ENCODE assay signal across 8 cellular contexts in genomic region chr17:79992657-79993389, GRCh38. TPM values are rescaled to one million over a fixed set of nuclear protein-coding genes. Genes with fewer than 3 reads are reported as not detected.
A peak's percentile ranks its signal among the peaks of the same experiment; 100 is the strongest.
DNase-seq lines count a peak whose midpoint lies in the region; ATAC-seq and TF ChIP-seq lines count a peak whose summit lies in the region.

No MANE protein-coding gene starts in this region.

- H3K27ac Mint-ChIP-seq in natural killer cell treated with Interleukin-12 subunit alpha and Interleukin-12 subunit beta and Interleukin-15 and Interleukin-18, amount 100 ng/mL, for 72 hours = peak overlapping the region; percentile 60 to 89

- peaks cover 50% of the 10 kb centered on the region for H3K4me1 ChIP-seq in Loucy (ENCODE audit: insufficient read depth, low read length, poor library complexity, severe bottlenecking)
- H3K4me1 ChIP-seq in colonic mucosa = peaks cover 42% of the 10 kb centered on the region
- H3K4me1 ChIP-seq in upper lobe of right lung = peaks cover 34% of the 10 kb centered on the region

- no peak for ATAC-seq in natural killer cell treated with Interleukin-12 subunit alpha and Interleukin-12 subunit beta and Interleukin-15 and Interleukin-18, amount 100 ng/mL, for 72 hours
- ATAC-seq in GM19397 (IDR thresholded peaks at IDR 0.05; ENCODE audit: unreplicated experiment) (no peak), upper lobe of right lung (no peak), HG02870 (IDR thresholded peaks at IDR 0.05; ENCODE audit: unreplicated experiment) (no peak), GM18505 (IDR thresholded peaks at IDR 0.05; ENCODE audit: unreplicated experiment) (no peak)

- no peaks in the 10 kb centered on the region for H4K20me1 ChIP-seq in Loucy (ENCODE audit: insufficient read depth, low read length, poor library complexity, severe bottlenecking)

- H3K4me3 ChIP-seq in Loucy (ENCODE audit: low read length, poor library complexity, severe bottlenecking) = peak overlapping the region; percentile 86
- H3K4me3 ChIP-seq in colonic mucosa = peak overlapping the region; percentile 35
- H3K4me3 ChIP-seq in upper lobe of right lung = no peak overlapping the region

- H3F3A ChIP-seq in Loucy (ENCODE audit: low read depth) = peaks cover 17% of the 10 kb centered on the region

- peaks cover 25 to 32% of the 10 kb centered on the region in 2 donors for H3K4me1 Mint-ChIP-seq in natural killer cell treated with Interleukin-12 subunit alpha and Interleukin-12 subunit beta and Interleukin-15 and Interleukin-18, amount 100 ng/mL, for 72 hours (ENCODE audit: low read depth in 2 of 2)

- intact Hi-C loops in colonic mucosa (cut with DNase I) = loop anchor here (5.0 kb wide), 1 partner anchor 251 kb away; no protein-coding TSS in a partner anchor
- intact Hi-C loops in upper lobe of right lung (cut with DNase I) = no loop called here

- TF ChIP-seq CTCF in Loucy (conservative IDR thresholded peaks at IDR 0.05; ENCODE audit: low read length) (no peak), colonic mucosa (IDR thresholded peaks at IDR 0.05) (no peak), upper lobe of right lung (IDR thresholded peaks at IDR 0.05) (no peak)

- DNase-seq in COLO668 (lab: John Stamatoyannopoulos, UW; ENCODE audit: unreplicated experiment) (peak; percentile 43), colonic mucosa (no peak), upper lobe of right lung (no peak)
- DNase-seq in natural killer cell treated with Interleukin-12 subunit alpha and Interleukin-12 subunit beta and Interleukin-15 and Interleukin-18, amount 100 ng/mL, for 72 hours (ENCODE audit: low spot score) = no peak

- H2AFZ ChIP-seq in Loucy (ENCODE audit: low read length) = peak overlapping the region; percentile 69

- peak overlapping the region; percentile 56 for H3K27ac ChIP-seq in colonic mucosa
- no peak overlapping the region for H3K27ac ChIP-seq in upper lobe of right lung

- H3K27me3 ChIP-seq in Loucy (ENCODE audit: insufficient read depth, low read length, poor library complexity, severe bottlenecking) (no peaks in the 10 kb centered on the region), colonic mucosa (no peaks in the 10 kb centered on the region), upper lobe of right lung (no peaks in the 10 kb centered on the region)

- H3K9me3 Mint-ChIP-seq in natural killer cell treated with Interleukin-12 subunit alpha and Interleukin-12 subunit beta and Interleukin-15 and Interleukin-18, amount 100 ng/mL, for 72 hours = no peaks in the 10 kb centered on the region

- H3K4me2 ChIP-seq in Loucy (ENCODE audit: low read depth, low read length, poor library complexity, severe bottlenecking) = peak overlapping the region; percentile 88

- no peaks in the 10 kb centered on the region for H3K9me2 ChIP-seq in Loucy (replicated peaks; ENCODE audit: low read depth, low read length)

- no peaks in the 10 kb centered on the region for H3K36me3 Mint-ChIP-seq in natural killer cell treated with Interleukin-12 subunit alpha and Interleukin-12 subunit beta and Interleukin-15 and Interleukin-18, amount 100 ng/mL, for 72 hours

- TF ChIP-seq POLR2A in GM18505 (IDR thresholded peaks at IDR 0.05; ENCODE audit: borderline replicate concordance, extremely low read depth, insufficient read depth, insufficient read length) = no peak

- H3K36me3 ChIP-seq in Loucy (ENCODE audit: insufficient read depth, low read length) = no peaks in the 10 kb centered on the region
- no peaks in the 10 kb centered on the region for H3K36me3 ChIP-seq in colonic mucosa
- no peaks in the 10 kb centered on the region for H3K36me3 ChIP-seq in upper lobe of right lung

- H3K9ac ChIP-seq in Loucy (ENCODE audit: low read depth, low read length, poor library complexity, severe bottlenecking) = peak overlapping the region; percentile 85
- H3K9ac ChIP-seq in colonic mucosa (ENCODE audit: low read depth in 2 of 2, low read length in 2 of 2) = peak overlapping the region; percentile 28 to 66

- peaks cover 5 to 12% of the 10 kb centered on the region in 2 donors for H3K27me3 Mint-ChIP-seq in natural killer cell treated with Interleukin-12 subunit alpha and Interleukin-12 subunit beta and Interleukin-15 and Interleukin-18, amount 100 ng/mL, for 72 hours

- no peaks in the 10 kb centered on the region; the same call in 1 of the 2 replicates for H3K79me2 ChIP-seq in Loucy (ENCODE audit: insufficient read depth, low read length)

- no peaks in the 10 kb centered on the region for H3K9me3 ChIP-seq in Loucy (ENCODE audit: insufficient read depth, low read depth, low read length)
- no peaks in the 10 kb centered on the region for H3K9me3 ChIP-seq in colonic mucosa
- no peaks in the 10 kb centered on the region for H3K9me3 ChIP-seq in upper lobe of right lung

- H3K4me3 Mint-ChIP-seq in natural killer cell treated with Interleukin-12 subunit alpha and Interleukin-12 subunit beta and Interleukin-15 and Interleukin-18, amount 100 ng/mL, for 72 hours = peak overlapping the region; percentile 76

RNA-seq across cellular contexts. Expression of gene TBC1D16, which starts 42.8 kb away (rescaled TPM):
- total RNA-seq in colonic mucosa (10 to 100 TPM; 14.4 to 19.8 TPM), upper lobe of right lung (21.7 TPM)
- 1 to 10 TPM; 1.1 to 3.2 TPM for total RNA-seq in natural killer cell treated with Interleukin-12 subunit alpha and Interleukin-12 subunit beta and Interleukin-15 and Interleukin-18, amount 100 ng/mL, for 72 hours

RNA-seq across cellular contexts. Expression of gene CCDC40, which starts 43.6 kb away (rescaled TPM):
- total RNA-seq in colonic mucosa = 1 to 10 TPM; 1.2 to 3.6 TPM
- under 1 TPM in 1 of 2 donors, not detected in 1; 0.56 TPM for total RNA-seq in natural killer cell treated with Interleukin-12 subunit alpha and Interleukin-12 subunit beta and Interleukin-15 and Interleukin-18, amount 100 ng/mL, for 72 hours
- total RNA-seq in upper lobe of right lung = 3.5 TPM
